ENCODE assay signal across 9 cellular contexts in genomic region chr21:29145354-29145782, GRCh38. TPM values are rescaled to one million over a fixed set of nuclear protein-coding genes. Genes with fewer than 3 reads are reported as not detected.
A peak's percentile ranks its signal among the peaks of the same experiment; 100 is the strongest.
DNase-seq lines count a peak whose midpoint lies in the region; ATAC-seq and TF ChIP-seq lines count a peak whose summit lies in the region.
"Had no signal": no experiment of that assay in that cellular context is flagged by ENCODE, and none has a peak within 500 bp of the region (broad histone marks: within the 10 kb centered on the region; RNA-seq: fewer than 3 reads in every experiment).

No MANE protein-coding gene starts in this region.

- peak; percentile 93 to 94 for ATAC-seq in gastrocnemius medialis

- peak in 1 of 2 donors; percentile 41 for TF ChIP-seq POLR2A in gastrocnemius medialis (IDR thresholded peaks at IDR 0.05)
- no peak for TF ChIP-seq POLR2A in ovary (IDR thresholded peaks at IDR 0.05)

- TF ChIP-seq EP300 in ovary (IDR thresholded peaks at IDR 0.05): no peak

- peaks cover 59 to 60% of the 10 kb centered on the region in 2 donors for H3K4me1 ChIP-seq in gastrocnemius medialis
- H3K4me1 ChIP-seq in ovary (ENCODE audit: insufficient read depth): peaks cover 2% of the 10 kb centered on the region
- H3K4me1 ChIP-seq in neural progenitor cell: no peaks in the 10 kb centered on the region

- H3K4me1 Mint-ChIP-seq in neural progenitor cell: no peaks in the 10 kb centered on the region

- H2AFZ ChIP-seq in neural progenitor cell (replicated peaks): no peak overlapping the region

- no peak for TF ChIP-seq CTCF in fibroblast of villous mesenchyme (IDR thresholded peaks at IDR 0.05; ENCODE audit: insufficient read depth, low read depth, low read length)
- no peak for TF ChIP-seq CTCF in gastrocnemius medialis (IDR thresholded peaks at IDR 0.05 in 4 of 5, conservative IDR thresholded peaks at IDR 0.05 in 1 of 5)
- no peak for TF ChIP-seq CTCF in ovary (IDR thresholded peaks at IDR 0.05)
- no peak for TF ChIP-seq CTCF in neural progenitor cell (IDR thresholded peaks at IDR 0.05)

- peak; percentile 75 for DNase-seq in GM04503 (ENCODE audit: low read depth)
- peak; percentile 96 for DNase-seq in RKO (ENCODE audit: low spot score)
- DNase-seq in fibroblast of villous mesenchyme (ENCODE audit: low read depth): peak; percentile 92
- peak; percentile 74 to 81 for DNase-seq in gastrocnemius medialis
- no peak for DNase-seq in ovary
- DNase-seq in neural progenitor cell (ENCODE audit: low spot score): no peak
- no peak for DNase-seq in NCI-H2227 (lab: John Stamatoyannopoulos, UW; ENCODE audit: unreplicated experiment)
- DNase-seq in NCI-H526 treated with DMSO at 0.1 percent for 48 hours (lab: John Stamatoyannopoulos, UW): no peak

- no peak overlapping the region for H3K27ac Mint-ChIP-seq in neural progenitor cell
- H3K27ac Mint-ChIP-seq: activated naive CD8-positive, alpha-beta T cell had no signal

- peak overlapping the region; percentile 78 to 91 (median 84) for H3K27ac ChIP-seq in gastrocnemius medialis
- no peak overlapping the region for H3K27ac ChIP-seq in ovary
- no peak overlapping the region for H3K27ac ChIP-seq in neural progenitor cell

- H3F3A ChIP-seq in neural progenitor cell (ENCODE audit: low read depth): no peaks in the 10 kb centered on the region

- H3K9ac ChIP-seq in neural progenitor cell: no peak overlapping the region

- no peaks in the 10 kb centered on the region for H3K27me3 Mint-ChIP-seq in neural progenitor cell (ENCODE audit: insufficient read depth, low read depth)
- H3K27me3 Mint-ChIP-seq: activated naive CD8-positive, alpha-beta T cell had no signal

- WGBS in ovary, 3 donors: 24 to 28% (median 24%) methylated on average over 5 of the region's 5 CpGs

- H3K9me3 ChIP-seq in gastrocnemius medialis: no peaks in the 10 kb centered on the region
- H3K9me3 ChIP-seq in ovary: no peaks in the 10 kb centered on the region
- H3K9me3 ChIP-seq in neural progenitor cell (ENCODE audit: low read depth): no peaks in the 10 kb centered on the region

- in situ Hi-C loops in gastrocnemius medialis (cut with MboI; ENCODE audit: low sequenced_read_pairs in 4 of 4): no loop called here

- no peaks in the 10 kb centered on the region for H3K79me2 ChIP-seq in neural progenitor cell (ENCODE audit: low read depth)

- no peak overlapping the region for H3K4me3 Mint-ChIP-seq in neural progenitor cell
- H3K4me3 Mint-ChIP-seq: activated naive CD8-positive, alpha-beta T cell had no signal

- no peak overlapping the region for H3K4me3 ChIP-seq in fibroblast of villous mesenchyme (ENCODE audit: low read depth, low read length)
- no peak overlapping the region for H3K4me3 ChIP-seq in gastrocnemius medialis
- no peak overlapping the region for H3K4me3 ChIP-seq in ovary
- H3K4me3 ChIP-seq in neural progenitor cell: no peak overlapping the region

- H3K27me3 ChIP-seq in gastrocnemius medialis: no peaks in the 10 kb centered on the region
- no peaks in the 10 kb centered on the region for H3K27me3 ChIP-seq in ovary
- H3K27me3 ChIP-seq in neural progenitor cell: no peaks in the 10 kb centered on the region

- no peak overlapping the region for H3K4me2 ChIP-seq in neural progenitor cell

- H3K9me3 Mint-ChIP-seq in neural progenitor cell: no peaks in the 10 kb centered on the region

- no peaks in the 10 kb centered on the region for H4K20me1 ChIP-seq in neural progenitor cell (ENCODE audit: low read depth)

- no peaks in the 10 kb centered on the region for H3K36me3 ChIP-seq in gastrocnemius medialis
- H3K36me3 ChIP-seq in ovary: no peaks in the 10 kb centered on the region
- H3K36me3 ChIP-seq in neural progenitor cell: no peaks in the 10 kb centered on the region

- intact Hi-C loops in gastrocnemius medialis (cut with DNase I; ENCODE audit: low total_unique reads): loop anchor here (1.0 to 10.0 kb wide), 4 partner anchors 15 to 261 kb away; partner anchors contain the start of genes CCT8 and MAP3K7CL
- intact Hi-C loops in ovary (cut with DNase I): no loop called here

- no peaks in the 10 kb centered on the region for H3K36me3 Mint-ChIP-seq in neural progenitor cell
- H3K36me3 Mint-ChIP-seq: activated naive CD8-positive, alpha-beta T cell had no signal

RNA-seq across cellular contexts. Expression of gene MAP3K7CL, which starts 14.9 kb away (rescaled TPM):
- 20.7 and 49.3 TPM in 2 replicates for total RNA-seq in fibroblast of villous mesenchyme
- total RNA-seq in gastrocnemius medialis: 10 to 100 TPM in 2 of 4 donors, 1 to 10 TPM in 1, not detected in 1; 4.3 to 17.4 (median 15.5) TPM
- total RNA-seq in ovary: 1 to 10 TPM; 3.0 to 8.6 (median 4.4) TPM
- polyA plus RNA-seq in ovary: 10 to 100 TPM in 1 of 2 donors, 1 to 10 TPM in 1; 7.9 to 18.6 TPM
- total RNA-seq in neural progenitor cell (ENCODE audit: low replicate concordance): 0.12 TPM in 1 of 2 replicates, not detected in the other

Comparison
In these comparisons a context has a peak if more than half of its experiments do, and no peak if none do; other contexts are left out.
1. DNase-seq: peak in GM04503 (single experiment), RKO (single experiment), fibroblast of villous mesenchyme (single experiment) and gastrocnemius medialis (2 of 2); none in ovary (0 of 5), neural progenitor cell (single experiment), NCI-H2227 (single experiment) and NCI-H526 treated with DMSO at 0.1 percent for 48 hours (single experiment).
2. H3K27ac ChIP-seq: peak in gastrocnemius medialis (4 of 4); none in ovary (0 of 2) and neural progenitor cell (single experiment).